Comparison of ENCODE assay signal across 26 cellular contexts in the genomic region with DNA sequence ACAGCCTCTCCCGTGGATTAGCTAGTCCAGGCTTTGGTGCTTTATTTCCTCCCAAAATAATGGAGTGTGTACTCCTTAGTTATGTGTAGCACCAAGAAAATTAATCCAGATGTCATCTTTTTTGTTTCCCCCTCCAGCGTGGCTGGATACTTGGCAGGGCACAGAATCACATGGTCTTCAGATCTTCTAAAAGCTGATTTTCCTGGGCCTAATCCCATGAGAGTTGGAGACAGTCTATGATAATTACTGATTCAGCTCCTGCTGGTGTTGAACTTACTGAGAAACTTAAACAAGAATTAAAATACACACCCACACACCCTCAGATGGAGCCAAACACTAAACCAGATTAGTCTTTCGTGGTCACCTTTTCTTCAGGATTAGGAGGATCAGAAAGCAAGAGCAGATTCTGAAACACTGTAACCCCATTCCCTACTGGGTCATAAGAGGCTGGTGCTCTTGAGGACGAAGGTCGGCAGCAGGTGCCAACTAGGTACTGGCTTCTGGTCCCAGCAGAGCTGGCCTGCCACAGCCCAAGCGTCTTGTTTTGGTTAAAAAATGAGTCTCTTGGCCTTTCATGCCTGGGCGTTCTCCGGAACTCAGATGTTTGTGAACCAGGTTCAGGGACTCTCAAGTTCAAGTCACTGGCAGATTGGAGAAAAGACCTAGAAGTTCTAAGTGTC. TPM values are rescaled to one million over a fixed set of nuclear protein-coding genes. Genes with fewer than 3 reads are reported as not detected.
DNase-seq lines count a peak whose midpoint lies in the region; ATAC-seq and TF ChIP-seq lines count a peak whose summit lies in the region.
"Had no signal": no experiment of that assay in that cellular context is flagged by ENCODE, and none has a peak within 500 bp of the region (broad histone marks: within the 10 kb centered on the region; RNA-seq: fewer than 3 reads in every experiment).

No MANE protein-coding gene starts in this region.

- no peak overlapping the region for H3K18ac ChIP-seq in mesenchymal stem cell (ENCODE audit: low read depth in 1 of 2, low read length in 2 of 2)

- H3K9me3 Mint-ChIP-seq in stimulated activated memory B cell treated with anti-CD40 and anti-IgM and Interleukin-4, amounts not matched to agents 10 μg/mL and 1 μg/mL and 100 μg/mL, for 72 hours: peaks cover 14% of the 10 kb centered on the region

- H2AFZ ChIP-seq in mesenchymal stem cell (ENCODE audit: low read depth, low read length): no peak overlapping the region

- intact Hi-C loops in A673 (cut with micrococcal nuclease; ENCODE audit: unreplicated experiment): no loop called here

- H3K23ac ChIP-seq in mesenchymal stem cell (ENCODE audit: low read length in 2 of 2): no peak overlapping the region

- H3K27ac ChIP-seq in A673 (ENCODE audit: low read depth, low read length, poor library complexity, severe bottlenecking) (peak overlapping the region; percentile 5), mesenchymal stem cell (ENCODE audit: low read length, poor library complexity, severe bottlenecking) (no peak overlapping the region)
- H3K27ac ChIP-seq: cardiac muscle cell, Peyer's patch, SK-N-MC had no signal

- H2BK12ac ChIP-seq in mesenchymal stem cell (ENCODE audit: low read length in 2 of 2): no peak overlapping the region

- H3K4me1 ChIP-seq in A673 (ENCODE audit: insufficient read depth, low read length, poor library complexity, severe bottlenecking) (peaks cover 11% of the 10 kb centered on the region), mesenchymal stem cell (ENCODE audit: control insufficient read depth, insufficient read depth, low read depth, low read length) (no peaks in the 10 kb centered on the region)
- H3K4me1 ChIP-seq: Peyer's patch had no signal

- CTCF ChIA-PET in A673 (lab: Charles Lee): interaction anchor here (1.0 kb wide), 1 partner anchor 14 kb away, joined by 4 read pairs; no protein-coding TSS in a partner anchor

- no peak overlapping the region for H3K27ac Mint-ChIP-seq in stimulated activated memory B cell treated with anti-CD40 and anti-IgM and Interleukin-4, amounts not matched to agents 10 μg/mL and 1 μg/mL and 100 μg/mL, for 72 hours
- H3K27ac Mint-ChIP-seq: activated CD8-positive, alpha-beta T cell treated with anti-CD3 and anti-CD28 coated beads for 36 hours; HFFc6; mesothelial cell of epicardium; nephron progenitor cell; T-helper 2 cell treated with Interferon-gamma antibody and Interleukin-4, amounts not matched to agents 5 μg/mL and 100 μg/mL, for 36 hours had no signal

- no peaks in the 10 kb centered on the region for H3K4me1 Mint-ChIP-seq in stimulated activated memory B cell treated with anti-CD40 and anti-IgM and Interleukin-4, amounts not matched to agents 10 μg/mL and 1 μg/mL and 100 μg/mL, for 72 hours
- H3K4me1 Mint-ChIP-seq: CD4-positive, alpha-beta memory T cell; mesothelial cell of epicardium; nephron progenitor cell had no signal

- H3K9me3 ChIP-seq in A673 (ENCODE audit: low read depth, low read length, poor library complexity, severe bottlenecking) (no peaks in the 10 kb centered on the region), mesenchymal stem cell (ENCODE audit: control insufficient read depth, low read length) (peaks cover 17% of the 10 kb centered on the region)

- no peak overlapping the region for H3K4me2 ChIP-seq in mesenchymal stem cell (ENCODE audit: low read length, poor library complexity, severe bottlenecking)
- H3K4me2 ChIP-seq: smooth muscle cell had no signal

- H2BK120ac ChIP-seq in mesenchymal stem cell (ENCODE audit: low read depth, low read length): no peak overlapping the region

- H2BK15ac ChIP-seq in mesenchymal stem cell (ENCODE audit: low read depth, poor library complexity, severe bottlenecking): no peak overlapping the region

- H3K27me3 Mint-ChIP-seq in stimulated activated memory B cell treated with anti-CD40 and anti-IgM and Interleukin-4, amounts not matched to agents 10 μg/mL and 1 μg/mL and 100 μg/mL, for 72 hours: no peaks in the 10 kb centered on the region
- H3K27me3 Mint-ChIP-seq: activated CD8-positive, alpha-beta T cell treated with anti-CD3 and anti-CD28 coated beads for 36 hours; CD4-positive, alpha-beta memory T cell had no signal

- no peak overlapping the region for H2AK5ac ChIP-seq in mesenchymal stem cell (ENCODE audit: low read length, severe bottlenecking)

- no peak for ATAC-seq in HG03196 (IDR thresholded peaks at IDR 0.05; ENCODE audit: unreplicated experiment)
- no peak for ATAC-seq in stimulated activated memory B cell treated with anti-CD40 and anti-IgM and Interleukin-4, amounts not matched to agents 10 μg/mL and 1 μg/mL and 100 μg/mL, for 72 hours
- no peak for ATAC-seq in GM21786 (IDR thresholded peaks at IDR 0.05; ENCODE audit: unreplicated experiment)
- ATAC-seq: activated CD8-positive, alpha-beta T cell treated with anti-CD3 and anti-CD28 coated beads for 36 hours had no signal

- H4K91ac ChIP-seq in mesenchymal stem cell (ENCODE audit: low read length): no peak overlapping the region

- no peak overlapping the region for H2BK5ac ChIP-seq in mesenchymal stem cell (ENCODE audit: low read depth, low read length, poor library complexity, severe bottlenecking)

- no peak overlapping the region for H3K14ac ChIP-seq in mesenchymal stem cell (ENCODE audit: low read length in 2 of 2)

- no peaks in the 10 kb centered on the region for H3K36me3 ChIP-seq in A673 (ENCODE audit: insufficient read depth, low read length, poor library complexity, severe bottlenecking)
- H3K36me3 ChIP-seq in mesenchymal stem cell (ENCODE audit: control insufficient read depth in 1 of 2, insufficient read depth in 2 of 2, low read depth in 1 of 2, low read length in 2 of 2): peaks cover 12 to 63% of the 10 kb centered on the region in 2 experiments

- H3K36me3 Mint-ChIP-seq in stimulated activated memory B cell treated with anti-CD40 and anti-IgM and Interleukin-4, amounts not matched to agents 10 μg/mL and 1 μg/mL and 100 μg/mL, for 72 hours: peaks cover 54% of the 10 kb centered on the region

- H3K27me3 ChIP-seq in A673 (replicated peaks; ENCODE audit: insufficient read depth, low read depth, low read length, poor library complexity) (no peaks in the 10 kb centered on the region), mesenchymal stem cell (ENCODE audit: control insufficient read depth in 1 of 2, insufficient read depth in 1 of 2, low read length in 2 of 2) (no peaks in the 10 kb centered on the region)
- H3K27me3 ChIP-seq: cardiac muscle cell, esophagus squamous epithelium, Peyer's patch had no signal

- DNase-seq in A673 (ENCODE audit: low spot score) (peak; percentile 82), NCI-H446 treated with DMSO at 0.1 percent for 48 hours (lab: John Stamatoyannopoulos, UW) (peak; percentile 47), fibroblast of gingiva (ENCODE audit: low read depth) (peak; percentile 15), mesenchymal stem cell (no peak), NCI-H1048 (lab: John Stamatoyannopoulos, UW) (no peak)
- DNase-seq: ACHN; activated CD8-positive, alpha-beta T cell treated with anti-CD3 and anti-CD28 coated beads for 36 hours; CD4-positive, alpha-beta memory T cell; DMS79 treated with DMSO at 0.1 percent for 48 hours; esophagus squamous epithelium; HFFc6; islet precursor cell; NCI-H187; NCI-H345; nephron progenitor cell; NK-92 treated with Interleukin-12 subunit alpha and Interleukin-12 subunit beta, amount 100 ng/mL, for 24 hours; Peyer's patch; stimulated activated CD4-positive, alpha-beta T cell treated with anti-CD3 and anti-CD28 coated beads, Interleukin-4, amount 100 ng/mL, for 24 hours had no signal

- no peak overlapping the region for H3K4me3 Mint-ChIP-seq in stimulated activated memory B cell treated with anti-CD40 and anti-IgM and Interleukin-4, amounts not matched to agents 10 μg/mL and 1 μg/mL and 100 μg/mL, for 72 hours
- H3K4me3 Mint-ChIP-seq: activated CD8-positive, alpha-beta T cell treated with anti-CD3 and anti-CD28 coated beads for 36 hours; CD4-positive, alpha-beta memory T cell; HFFc6; mesothelial cell of epicardium; nephron progenitor cell; T-helper 2 cell treated with Interferon-gamma antibody and Interleukin-4, amounts not matched to agents 5 μg/mL and 100 μg/mL, for 36 hours had no signal

- WGBS in mesenchymal stem cell: 90% methylated on average over 8 of the region's 8 CpGs

- POLR2A ChIA-PET in A673 (lab: Charles Lee; ENCODE audit: low non-redundant PET): no interaction called here

- H3K4me3 ChIP-seq in A673 (ENCODE audit: low read depth, low read length, poor library complexity, severe bottlenecking): no peak overlapping the region
- H3K4me3 ChIP-seq in mesenchymal stem cell (ENCODE audit: insufficient read depth in 1 of 2, low read depth in 1 of 2, low read length in 2 of 2): no peak overlapping the region
- H3K4me3 ChIP-seq: cardiac muscle cell, esophagus squamous epithelium, Peyer's patch, SK-N-MC, smooth muscle cell had no signal

- H3K79me1 ChIP-seq in mesenchymal stem cell (replicated peaks; ENCODE audit: low read length, poor library complexity, severe bottlenecking): no peaks in the 10 kb centered on the region

- no TSS peak for BruUV-seq in A673 (replicated peaks; lab: Mats Ljungman, UMichigan)

- H4K8ac ChIP-seq in mesenchymal stem cell (ENCODE audit: low read length): no peak overlapping the region

- no peak for TF ChIP-seq CTCF in A673 (conservative IDR thresholded peaks at IDR 0.05; ENCODE audit: low read depth, low read length)

- no peak overlapping the region for H3K4ac ChIP-seq in mesenchymal stem cell (ENCODE audit: low read depth in 1 of 2, low read length in 2 of 2)

- peak overlapping the region; percentile 0 for H3K9ac ChIP-seq in mesenchymal stem cell (ENCODE audit: low read length)

RNA-seq across cellular contexts. Expression of a gene that starts 23.3 kb away (rescaled TPM):
- not detected in 2 replicates for total RNA-seq in A673 (2021)
- polyA plus RNA-seq in mesenchymal stem cell (2013, experiment 1 of 2): 9.1 TPM
- 9.6 TPM for polyA plus RNA-seq in mesenchymal stem cell (2013, experiment 2 of 2)

Comparison
In these comparisons a context has a peak if more than half of its experiments do, and no peak if none do; other contexts are left out.
1. DNase-seq: peak in A673 (single experiment), NCI-H446 treated with DMSO at 0.1 percent for 48 hours (single experiment) and fibroblast of gingiva (single experiment); none in mesenchymal stem cell (single experiment) and NCI-H1048 (single experiment).